In genomic region chr10:110500515-110500905, GRCh38 we compare ENCODE assay signal across 8 cellular contexts. TPM values are rescaled to one million over a fixed set of nuclear protein-coding genes. Genes with fewer than 3 reads are reported as not detected.
A peak's percentile ranks its signal among the peaks of the same experiment; 100 is the strongest.
DNase-seq lines count a peak whose midpoint lies in the region; ATAC-seq and TF ChIP-seq lines count a peak whose summit lies in the region.

No MANE protein-coding gene starts in this region.

- intact Hi-C loops in PC-9 (cut with micrococcal nuclease; ENCODE audit: unreplicated experiment), result loop anchor here (2.0 kb wide), 1 partner anchor 66 kb away; the partner anchor contains the start of gene SMC3
- intact Hi-C loops in natural killer cell (cut with micrococcal nuclease), result no loop called here

- TF ChIP-seq CTCF in PC-9 (conservative IDR thresholded peaks at IDR 0.05) (no peak), natural killer cell (IDR thresholded peaks at IDR 0.05) (no peak)

- no peak for ATAC-seq in CD4-positive, CD25-positive, alpha-beta regulatory T cell (ENCODE audit: low read depth in 2 of 2)
- no peak for ATAC-seq in natural killer cell
- no peak for ATAC-seq in HG03521 (IDR thresholded peaks at IDR 0.05; ENCODE audit: unreplicated experiment)

- peaks cover 96% of the 10 kb centered on the region for H3K79me2 ChIP-seq in PC-9 (ENCODE audit: low read depth)

- no peak for DNase-seq in CD4-positive, CD25-positive, alpha-beta regulatory T cell
- peak; percentile 15 to 57 for DNase-seq in PC-9
- DNase-seq in natural killer cell, result no peak
- no peak for DNase-seq in middle frontal gyrus (ENCODE audit: extremely low spot score, low spot score)
- DNase-seq in NCI-H524 (lab: John Stamatoyannopoulos, UW), result no peak
- DNase-seq in T1000 (lab: John Stamatoyannopoulos, UW), result no peak

- no peaks in the 10 kb centered on the region for H3K27me3 ChIP-seq in CD4-positive, CD25-positive, alpha-beta regulatory T cell (ENCODE audit: control insufficient read depth, insufficient read depth, low read length)
- H3K27me3 ChIP-seq in PC-9 (ENCODE audit: insufficient read depth, low read depth), result no peaks in the 10 kb centered on the region
- peaks cover 2 to 34% of the 10 kb centered on the region in 2 donors for H3K27me3 ChIP-seq in duodenal mucosa (ENCODE audit: control insufficient read depth in 1 of 2, insufficient read depth in 2 of 2, low read length in 2 of 2)

- no peaks in the 10 kb centered on the region for H3K9me3 ChIP-seq in CD4-positive, CD25-positive, alpha-beta regulatory T cell (ENCODE audit: control insufficient read depth in 2 of 2, low read length in 2 of 2)
- no peaks in the 10 kb centered on the region for H3K9me3 ChIP-seq in PC-9 (ENCODE audit: insufficient read depth, low read depth)
- H3K9me3 ChIP-seq in duodenal mucosa (ENCODE audit: control insufficient read depth in 1 of 2, low read length in 2 of 2), result no peaks in the 10 kb centered on the region

- H3K4me2 ChIP-seq in PC-9, result peak overlapping the region; percentile 76

- H3K9me2 ChIP-seq in PC-9 (ENCODE audit: insufficient read depth), result no peaks in the 10 kb centered on the region

- peaks cover 6% of the 10 kb centered on the region for H3K36me3 Mint-ChIP-seq in CD4-positive, CD25-positive, alpha-beta regulatory T cell
- no peaks in the 10 kb centered on the region for H3K36me3 Mint-ChIP-seq in natural killer cell

- peaks cover 0 to 2% (median 0%) of the 10 kb centered on the region in 7 donors for H3K9me3 Mint-ChIP-seq in CD4-positive, CD25-positive, alpha-beta regulatory T cell
- H3K9me3 Mint-ChIP-seq in natural killer cell, result no peaks in the 10 kb centered on the region

- H3K27ac Mint-ChIP-seq in CD4-positive, CD25-positive, alpha-beta regulatory T cell, result peak overlapping the region; percentile 49 to 94 (median 93)
- peak overlapping the region; percentile 96 for H3K27ac Mint-ChIP-seq in natural killer cell

- no peak overlapping the region for H2AFZ ChIP-seq in PC-9

- H3K27ac ChIP-seq in CD4-positive, CD25-positive, alpha-beta regulatory T cell (ENCODE audit: insufficient read depth, low read length, poor library complexity, severe bottlenecking), result no peak overlapping the region
- H3K27ac ChIP-seq in PC-9 (peak overlapping the region; percentile 84), duodenal mucosa (ENCODE audit: low read depth, low read length) (no peak overlapping the region)

- no TSS peak for BruUV-seq in PC-9 (replicated peaks; lab: Mats Ljungman, UMichigan)

- peaks cover 87% of the 10 kb centered on the region for H3K4me1 ChIP-seq in CD4-positive, CD25-positive, alpha-beta regulatory T cell (ENCODE audit: control insufficient read depth, insufficient read depth, low read length, poor library complexity, severe bottlenecking)
- H3K4me1 ChIP-seq in PC-9 (replicated peaks; ENCODE audit: insufficient read depth) (peaks cover 30% of the 10 kb centered on the region), duodenal mucosa (ENCODE audit: control insufficient read depth in 1 of 2, insufficient read depth in 2 of 2, low read length in 2 of 2) (peaks cover 56 to 74% of the 10 kb centered on the region in 2 donors)

- H3K4me1 Mint-ChIP-seq in CD4-positive, CD25-positive, alpha-beta regulatory T cell, result peaks cover 46 to 86% (median 70%) of the 10 kb centered on the region in 4 donors
- peaks cover 87 to 89% of the 10 kb centered on the region in 2 donors for H3K4me1 Mint-ChIP-seq in natural killer cell

- no peaks in the 10 kb centered on the region for H3K27me3 Mint-ChIP-seq in CD4-positive, CD25-positive, alpha-beta regulatory T cell
- H3K27me3 Mint-ChIP-seq in natural killer cell (ENCODE audit: low read depth in 2 of 2), result no peaks in the 10 kb centered on the region

- CTCF ChIA-PET in PC-9 (lab: Charles Lee), result interaction anchor here (0.6 to 0.7 kb wide), 2 partner anchors 83 to 293 kb away, joined by 4 to 7 read pairs; no protein-coding TSS in a partner anchor

- H3F3A ChIP-seq in PC-9 (ENCODE audit: insufficient read depth, low read depth), result peaks cover 75% of the 10 kb centered on the region

- peak overlapping the region; percentile 36 for H3K9ac ChIP-seq in duodenal mucosa (ENCODE audit: low read depth in 1 of 2, low read length in 2 of 2)

- H3K4me3 ChIP-seq in CD4-positive, CD25-positive, alpha-beta regulatory T cell (ENCODE audit: low read depth, low read length), result peak overlapping the region; percentile 72
- H3K4me3 ChIP-seq in PC-9 (peak overlapping the region; percentile 98), duodenal mucosa (ENCODE audit: low read depth in 1 of 2, low read length in 2 of 2) (peak overlapping the region; percentile 56 to 59)

- peaks cover 70% of the 10 kb centered on the region for H4K20me1 ChIP-seq in PC-9 (ENCODE audit: insufficient read depth)

- POLR2A ChIA-PET in PC-9 (lab: Charles Lee; ENCODE audit: unreplicated experiment), result interaction anchor here (0.6 to 0.8 kb wide), 2 partner anchors 40 to 92 kb away, joined by 3 to 6 read pairs; no protein-coding TSS in a partner anchor

- no peaks in the 10 kb centered on the region for H3K36me3 ChIP-seq in CD4-positive, CD25-positive, alpha-beta regulatory T cell (ENCODE audit: control insufficient read depth, insufficient read depth, low read length)
- H3K36me3 ChIP-seq in PC-9 (ENCODE audit: low read depth), result peaks cover 61% of the 10 kb centered on the region
- no peaks in the 10 kb centered on the region for H3K36me3 ChIP-seq in duodenal mucosa (ENCODE audit: control insufficient read depth in 1 of 2, insufficient read depth in 2 of 2, low read length in 2 of 2)

- peak overlapping the region; percentile 88 to 94 (median 90) for H3K4me3 Mint-ChIP-seq in CD4-positive, CD25-positive, alpha-beta regulatory T cell
- peak overlapping the region; percentile 96 for H3K4me3 Mint-ChIP-seq in natural killer cell

RNA-seq across cellular contexts. Expression of gene DUSP5, which starts 2.8 kb away (rescaled TPM):
- 142 TPM for total RNA-seq in CD4-positive, CD25-positive, alpha-beta regulatory T cell
- polyA plus RNA-seq in CD4-positive, CD25-positive, alpha-beta regulatory T cell, result 1 to 10 TPM; 1.3 to 5.1 (median 2.3) TPM
- total RNA-seq in PC-9 (2021) (14.2 and 19.0 TPM in 2 replicates), natural killer cell (10 to 100 TPM; 56.3 to 98.9 (median 69.6) TPM)

Comparison
In these comparisons a context has a peak if more than half of its experiments do, and no peak if none do; other contexts are left out.
1. DNase-seq: peak in PC-9 (2 of 2); none in CD4-positive, CD25-positive, alpha-beta regulatory T cell (0 of 3), natural killer cell (single experiment), middle frontal gyrus (single experiment), NCI-H524 (0 of 2) and T1000 (single experiment).
2. Peak in every context shown above with its lines, with median percentiles within 50 percentile points of each other: H3K4me3 ChIP-seq.